In genomic region chr10:83333566-83333965, GRCh38 we compare ENCODE assay signal across 20 cellular contexts.
A peak's percentile ranks its signal among the peaks of the same experiment; 100 is the strongest.
DNase-seq lines count a peak whose midpoint lies in the region; TF ChIP-seq lines count a peak whose summit lies in the region.
"Had no signal": no experiment of that assay in that cellular context is flagged by ENCODE, and none has a peak within 500 bp of the region (broad histone marks: within the 10 kb centered on the region; RNA-seq: fewer than 3 reads in every experiment).

No MANE protein-coding gene starts in this region.

- H3K27ac ChIP-seq in mammary epithelial cell (ENCODE audit: insufficient read depth, low read depth, low read length): no peak overlapping the region
- H3K27ac ChIP-seq in breast epithelium: no peak overlapping the region
- peak overlapping the region; percentile 36 for H3K27ac ChIP-seq in epithelial cell of prostate
- H3K27ac ChIP-seq: A549; BLaER1 treated with 17β-estradiol and CSF1 and Interleukin-3, amounts not matched to agents 10 nM and 100 nM; GM23248 had no signal

- BruUV-seq in mammary epithelial cell (replicated peaks; lab: Mats Ljungman, UMichigan): no TSS peak

- peak; percentile 47 for DNase-seq in mammary epithelial cell
- DNase-seq in breast epithelium (ENCODE audit: low spot score in 2 of 2): no peak
- no peak for DNase-seq in epithelial cell of prostate (ENCODE audit: low read depth, low spot score)
- DNase-seq in kidney tubule cell (ENCODE audit: low spot score): peak; percentile 22
- DNase-seq in stimulated activated CD8-positive, alpha-beta memory T cell treated with anti-CD3 and anti-CD28 coated beads, Interleukin-4, amount 100 ng/mL, for 48 hours: no peak
- DNase-seq in NCI-H2107 treated with DMSO at 0.1 percent for 48 hours (lab: John Stamatoyannopoulos, UW; ENCODE audit: unreplicated experiment): no peak
- DNase-seq: 8988T; ACHN; AML-193; BE2C; CD4-positive, alpha-beta T cell; CD8-positive, alpha-beta memory T cell; DMS 273 treated with DMSO at 0.1 percent for 48 hours; DND-41; GM23248; H7; HCEC 1CT had no signal

- H3K9me3 ChIP-seq in mammary epithelial cell (replicated peaks; ENCODE audit: insufficient read depth, low read length): no peaks in the 10 kb centered on the region
- peaks cover 0 to 7% of the 10 kb centered on the region in 2 donors for H3K9me3 ChIP-seq in breast epithelium
- H3K9me3 ChIP-seq: A549; BE2C; BLaER1 treated with 17β-estradiol and CSF1 and Interleukin-3, amounts not matched to agents 10 nM and 100 nM had no signal

- no peak overlapping the region for H3K4me2 ChIP-seq in mammary epithelial cell (ENCODE audit: insufficient read depth, low read depth, low read length)
- H3K4me2 ChIP-seq: A549; BLaER1 treated with 17β-estradiol and CSF1 and Interleukin-3, amounts not matched to agents 10 nM and 100 nM had no signal

- dilution Hi-C loops in mammary epithelial cell (cut with HindIII; ENCODE audit: low sequenced_read_pairs): no loop called here

- no peaks in the 10 kb centered on the region for H3K79me2 ChIP-seq in mammary epithelial cell (ENCODE audit: insufficient read depth, low read length)

- in situ Hi-C loops in mammary epithelial cell (cut with MboI; ENCODE audit: low sequenced_read_pairs in 2 of 2): no loop called here

- H3K27me3 ChIP-seq in mammary epithelial cell (ENCODE audit: insufficient read depth, low read length) (no peaks in the 10 kb centered on the region), breast epithelium (no peaks in the 10 kb centered on the region)
- H3K27me3 ChIP-seq: BE2C; BLaER1 treated with 17β-estradiol and CSF1 and Interleukin-3, amounts not matched to agents 10 nM and 100 nM had no signal

- H4K20me1 ChIP-seq in mammary epithelial cell (ENCODE audit: insufficient read depth, low read length): no peaks in the 10 kb centered on the region
- H4K20me1 ChIP-seq: BLaER1 treated with 17β-estradiol and CSF1 and Interleukin-3, amounts not matched to agents 10 nM and 100 nM had no signal

- H3K4me3 ChIP-seq in mammary epithelial cell (replicated peaks in 1 of 3; ENCODE audit: insufficient read depth in 1 of 3, low read depth in 2 of 3, low read length in 3 of 3): no peak overlapping the region
- H3K4me3 ChIP-seq in breast epithelium: no peak overlapping the region
- H3K4me3 ChIP-seq: A549; BLaER1 treated with 17β-estradiol and CSF1 and Interleukin-3, amounts not matched to agents 10 nM and 100 nM; GM12878; GM23248 had no signal

- CTCF ChIA-PET in mammary epithelial cell (lab: Charles Lee; ENCODE audit: low non-redundant PET): no interaction called here

- no peak for TF ChIP-seq CTCF in mammary epithelial cell (conservative IDR thresholded peaks at IDR 0.05 in 1 of 2, IDR thresholded peaks at IDR 0.05 in 1 of 2; ENCODE audit: extremely low read depth in 1 of 2, insufficient read depth in 1 of 2, low read depth in 1 of 2, low read length in 2 of 2)
- no peak for TF ChIP-seq CTCF in breast epithelium (IDR thresholded peaks at IDR 0.05)

- no peak for TF ChIP-seq POLR2A in breast epithelium (IDR thresholded peaks at IDR 0.05)

- intact Hi-C loops in mammary epithelial cell (cut with micrococcal nuclease) (loop anchor here (2.0 kb wide), 1 partner anchor 13 kb away; no protein-coding TSS in a partner anchor), breast epithelium (cut with DNase I; ENCODE audit: low total_unique reads) (no loop called here)

- H2AFZ ChIP-seq in mammary epithelial cell (ENCODE audit: low read depth, low read length): no peak overlapping the region
- H2AFZ ChIP-seq: GM23248 had no signal

- H3K36me3 ChIP-seq in mammary epithelial cell (ENCODE audit: insufficient read depth, low read length): no peaks in the 10 kb centered on the region
- no peaks in the 10 kb centered on the region for H3K36me3 ChIP-seq in breast epithelium
- H3K36me3 ChIP-seq: BE2C; BLaER1 treated with 17β-estradiol and CSF1 and Interleukin-3, amounts not matched to agents 10 nM and 100 nM had no signal

- H3K4me1 ChIP-seq in mammary epithelial cell (ENCODE audit: insufficient read depth, low read length): peaks cover 17% of the 10 kb centered on the region
- no peaks in the 10 kb centered on the region for H3K4me1 ChIP-seq in breast epithelium
- H3K4me1 ChIP-seq: A549; BE2C; BLaER1 treated with 17β-estradiol and CSF1 and Interleukin-3, amounts not matched to agents 10 nM and 100 nM had no signal

- no peak overlapping the region for H3K9ac ChIP-seq in mammary epithelial cell (ENCODE audit: insufficient read depth, low read length)
- H3K9ac ChIP-seq: BLaER1 treated with 17β-estradiol and CSF1 and Interleukin-3, amounts not matched to agents 10 nM and 100 nM; GM23248 had no signal

Comparison
In these comparisons a context has a peak if more than half of its experiments do, and no peak if none do; other contexts are left out.
1. DNase-seq: peak in mammary epithelial cell (single experiment) and kidney tubule cell (single experiment); none in breast epithelium (0 of 2), epithelial cell of prostate (single experiment), stimulated activated CD8-positive, alpha-beta memory T cell treated with anti-CD3 and anti-CD28 coated beads, Interleukin-4, amount 100 ng/mL, for 48 hours (single experiment) and NCI-H2107 treated with DMSO at 0.1 percent for 48 hours (single experiment).